ENCODE assay signal across 1 cellular context in genomic region chr5:174166231-174167079, GRCh38.
TF ChIP-seq lines count a peak whose summit lies in the region.

No MANE protein-coding gene starts in this region.

TF ChIP-seq in K562, 482 proteins besides CTCF, POLR2A, EP300 and RAD21:
- no peak for TF ChIP-seq ZNF592 (IDR thresholded peaks at IDR 0.05)
- TF ChIP-seq RBM25 (IDR thresholded peaks at IDR 0.05; ENCODE audit: low read depth, low read length, severe bottlenecking) = peak; percentile 87
- TF ChIP-seq MCM5 (IDR thresholded peaks at IDR 0.05; ENCODE audit: low read depth) = no peak
- 0 out of 2 replicates have a peak, but pooled peaks have one; percentile 20 for TF ChIP-seq BCOR (IDR thresholded peaks at IDR 0.05)
